ENCODE assay signal across 17 cellular contexts in genomic region chr16:68951991-68952877, GRCh38.
A peak's percentile ranks its signal among the peaks of the same experiment; 100 is the strongest.
DNase-seq lines count a peak whose midpoint lies in the region; ATAC-seq and TF ChIP-seq lines count a peak whose summit lies in the region.
"Had no signal": no experiment of that assay in that cellular context is flagged by ENCODE, and none has a peak within 500 bp of the region (broad histone marks: within the 10 kb centered on the region; RNA-seq: fewer than 3 reads in every experiment).

No MANE protein-coding gene starts in this region.

- 81 to 93% (median 85%) methylated on average over 2 of the region's 2 CpGs for WGBS in stomach, 5 donors

- no peak for TF ChIP-seq POLR2A in stomach (IDR thresholded peaks at IDR 0.05)

- no peaks in the 10 kb centered on the region for H3K36me3 ChIP-seq in stomach
- H3K36me3 ChIP-seq: gastrocnemius medialis had no signal

- no peak overlapping the region for H3K4me3 ChIP-seq in stomach
- H3K4me3 ChIP-seq: gastrocnemius medialis, spleen had no signal

- DNase-seq in COLO829 (ENCODE audit: low spot score) (peak; percentile 16), HPDE6-E6E7 (ENCODE audit: extremely low spot score) (peak; percentile 92), islet precursor cell (peak; percentile 76), cerebellar nuclear complex (lab: John Stamatoyannopoulos, UW) (no peak), sciatic nerve (ENCODE audit: low spot score) (no peak), stomach (no peak)
- DNase-seq in stimulated activated CD4-positive, alpha-beta T cell treated with anti-CD3 and anti-CD28 coated beads, Interleukin-4, amount 100 ng/mL, for 1 hour, result no peak
- DNase-seq: activated CD8-positive, alpha-beta memory T cell treated with anti-CD3 and anti-CD28 coated beads for 24 hours; activated gamma-delta T cell; effector memory CD4-positive, alpha-beta T cell; gastrocnemius medialis; immature natural killer cell; nucleus accumbens; spleen had no signal

- TF ChIP-seq EP300 in stomach (IDR thresholded peaks at IDR 0.05), result no peak

- ATAC-seq in SK-N-SH treated with all-trans-retinoic acid at 6 μM for 48 hours (peak; percentile 83), sciatic nerve (no peak)
- ATAC-seq: gastrocnemius medialis had no signal

- H3K4me1 ChIP-seq in stomach, result no peaks in the 10 kb centered on the region
- H3K4me1 ChIP-seq: spleen had no signal

- no peaks in the 10 kb centered on the region for H3K27me3 ChIP-seq in stomach
- H3K27me3 ChIP-seq: gastrocnemius medialis, spleen had no signal

- intact Hi-C loops in sciatic nerve (cut with DNase I) (no loop called here), stomach (cut with DNase I; ENCODE audit: low total_unique reads) (no loop called here)

- no peak overlapping the region for H3K27ac ChIP-seq in stomach
- H3K27ac ChIP-seq: gastrocnemius medialis, HL-60, spleen, VCaP had no signal

- no peak for TF ChIP-seq CTCF in stomach (IDR thresholded peaks at IDR 0.05)

- H3K9me3 ChIP-seq in stomach, result no peaks in the 10 kb centered on the region
- H3K9me3 ChIP-seq: gastrocnemius medialis, spleen had no signal

TF ChIP-seq in SK-N-SH treated with all-trans-retinoic acid at 6 μM for 48 hours, 23 proteins besides CTCF, POLR2A, EP300 and RAD21:
- TF ChIP-seq CSDC2 (CRISPR knock-in tag; IDR thresholded peaks at IDR 0.05) (no peak), RARB (CRISPR knock-in tag; IDR thresholded peaks at IDR 0.05) (no peak), POU6F1 (CRISPR knock-in tag; IDR thresholded peaks at IDR 0.05; ENCODE audit: borderline replicate concordance, low read depth) (no peak), OSR1 (CRISPR knock-in tag; IDR thresholded peaks at IDR 0.05) (no peak), ZFP30 (CRISPR knock-in tag; IDR thresholded peaks at IDR 0.05) (no peak), TOX (CRISPR knock-in tag; IDR thresholded peaks at IDR 0.05; ENCODE audit: borderline replicate concordance) (no peak), CREB5 (CRISPR knock-in tag; IDR thresholded peaks at IDR 0.05; ENCODE audit: low read depth) (0 out of 2 replicates have a peak, but pooled peaks have one; percentile 41), ZC3H10 (CRISPR knock-in tag; IDR thresholded peaks at IDR 0.05) (no peak), ARNTL (CRISPR knock-in tag; IDR thresholded peaks at IDR 0.05; ENCODE audit: borderline replicate concordance, low read depth) (no peak), ZNF565 (CRISPR knock-in tag; conservative IDR thresholded peaks at IDR 0.05; ENCODE audit: low read depth) (no peak), PATZ1 (CRISPR knock-in tag; IDR thresholded peaks at IDR 0.05; ENCODE audit: borderline replicate concordance) (peak; percentile 66; the same call in 1 of the 2 replicates), SNAI2 (CRISPR knock-in tag; IDR thresholded peaks at IDR 0.05) (no peak), TSHZ2 (CRISPR knock-in tag; IDR thresholded peaks at IDR 0.05) (no peak), GLIS3 (CRISPR knock-in tag; IDR thresholded peaks at IDR 0.05) (no peak), ISL1 (CRISPR knock-in tag; IDR thresholded peaks at IDR 0.05) (peak; percentile 89), CSRNP3 (CRISPR knock-in tag; IDR thresholded peaks at IDR 0.05) (no peak), TCF4 (CRISPR knock-in tag; IDR thresholded peaks at IDR 0.05; ENCODE audit: borderline replicate concordance) (no peak)

Comparison
In these comparisons a context has a peak if more than half of its experiments do, and no peak if none do; other contexts are left out.
1. DNase-seq: peak in COLO829 (single experiment), HPDE6-E6E7 (single experiment) and islet precursor cell (single experiment); none in cerebellar nuclear complex (0 of 2), sciatic nerve (single experiment), stomach (single experiment) and stimulated activated CD4-positive, alpha-beta T cell treated with anti-CD3 and anti-CD28 coated beads, Interleukin-4, amount 100 ng/mL, for 1 hour (single experiment).